In genomic region chr17:45409659-45410076, GRCh38 we compare ENCODE assay signal across 8 cellular contexts. TPM values are rescaled to one million over a fixed set of nuclear protein-coding genes. Genes with fewer than 3 reads are reported as not detected.
DNase-seq lines count a peak whose midpoint lies in the region; ATAC-seq and TF ChIP-seq lines count a peak whose summit lies in the region.

No MANE protein-coding gene starts in this region.

- WGBS in right cardiac atrium, result 85% methylated on average over 5 of the region's 5 CpGs

- peaks cover 26% of the 10 kb centered on the region for H3K36me3 Mint-ChIP-seq in activated T-helper 2 cell treated with anti-CD3 and anti-CD28 coated beads, Interferon-gamma antibody, Interleukin-2, Interleukin-4, amounts not matched to agents 10 μg/mL and 5 μg/mL and 100 μg/mL, durations not matched to agents 14 hours and 24 hours and 36 hours (ENCODE audit: low read depth)
- H3K36me3 Mint-ChIP-seq in Calu3 (ENCODE audit: insufficient read depth, unreplicated experiment), result peaks cover 28% of the 10 kb centered on the region

- no peak overlapping the region for H3K27ac ChIP-seq in right cardiac atrium (ENCODE audit: low read length)

- BruUV-seq in Calu3 (replicated peaks; lab: Mats Ljungman, UMichigan), result no TSS peak

- no peaks in the 10 kb centered on the region for H3K27me3 Mint-ChIP-seq in activated T-helper 2 cell treated with anti-CD3 and anti-CD28 coated beads, Interferon-gamma antibody, Interleukin-2, Interleukin-4, amounts not matched to agents 10 μg/mL and 5 μg/mL and 100 μg/mL, durations not matched to agents 14 hours and 24 hours and 36 hours (ENCODE audit: low read depth)
- H3K27me3 Mint-ChIP-seq in Calu3 (ENCODE audit: unreplicated experiment), result no peaks in the 10 kb centered on the region

- H3K9ac ChIP-seq in mucosa of stomach (ENCODE audit: low read length), result peak overlapping the region; percentile 56

- no peak for ATAC-seq in right cardiac atrium
- ATAC-seq in left cardiac atrium, result no peak

- no peaks in the 10 kb centered on the region for H3K9me3 ChIP-seq in right cardiac atrium (ENCODE audit: control insufficient read depth, low read length)
- no peaks in the 10 kb centered on the region for H3K9me3 ChIP-seq in mucosa of stomach (ENCODE audit: control insufficient read depth, low read length)
- no peaks in the 10 kb centered on the region for H3K9me3 ChIP-seq in HAP-1

- peaks cover 24% of the 10 kb centered on the region for H3K4me1 ChIP-seq in right cardiac atrium (ENCODE audit: control insufficient read depth, insufficient read depth, low read length)
- H3K4me1 ChIP-seq in mucosa of stomach (ENCODE audit: control insufficient read depth, insufficient read depth, low read length), result peaks cover 88% of the 10 kb centered on the region
- H3K4me1 ChIP-seq in HAP-1, result no peaks in the 10 kb centered on the region

- no peak for TF ChIP-seq CTCF in Calu3 (IDR thresholded peaks at IDR 0.05; ENCODE audit: unreplicated experiment)

- no peaks in the 10 kb centered on the region for H3K9me3 Mint-ChIP-seq in activated T-helper 2 cell treated with anti-CD3 and anti-CD28 coated beads, Interferon-gamma antibody, Interleukin-2, Interleukin-4, amounts not matched to agents 10 μg/mL and 5 μg/mL and 100 μg/mL, durations not matched to agents 14 hours and 24 hours and 36 hours
- no peaks in the 10 kb centered on the region for H3K9me3 Mint-ChIP-seq in Calu3 (ENCODE audit: low read depth, unreplicated experiment)

- CTCF ChIA-PET in Calu3 (lab: Charles Lee), result interaction anchor here (1.3 to 1.5 kb wide), 2 partner anchors 8 to 16 kb away, joined by 3 to 4 read pairs; no protein-coding TSS in a partner anchor

- H3K27ac Mint-ChIP-seq in activated T-helper 2 cell treated with anti-CD3 and anti-CD28 coated beads, Interferon-gamma antibody, Interleukin-2, Interleukin-4, amounts not matched to agents 10 μg/mL and 5 μg/mL and 100 μg/mL, durations not matched to agents 14 hours and 24 hours and 36 hours, result peak overlapping the region; percentile 96
- no peak overlapping the region for H3K27ac Mint-ChIP-seq in Calu3 (ENCODE audit: unreplicated experiment)

- H3K36me3 ChIP-seq in mucosa of stomach (ENCODE audit: control insufficient read depth, insufficient read depth, low read length) (peaks cover 8% of the 10 kb centered on the region), HAP-1 (replicated peaks) (no peaks in the 10 kb centered on the region)

- intact Hi-C loops in right cardiac atrium (cut with DNase I), result no loop called here
- intact Hi-C loops in left cardiac atrium (cut with DNase I), result no loop called here
- intact Hi-C loops in activated T-helper 2 cell treated with anti-CD3 and anti-CD28 coated beads, Interferon-gamma antibody, Interleukin-2, Interleukin-4, amounts not matched to agents 10 μg/mL and 5 μg/mL and 100 μg/mL, durations not matched to agents 14 hours and 24 hours and 36 hours (cut with micrococcal nuclease), result no loop called here
- intact Hi-C loops in Calu3 (cut with micrococcal nuclease; ENCODE audit: unreplicated experiment), result no loop called here

- peak overlapping the region; percentile 98 for H3K4me3 Mint-ChIP-seq in activated T-helper 2 cell treated with anti-CD3 and anti-CD28 coated beads, Interferon-gamma antibody, Interleukin-2, Interleukin-4, amounts not matched to agents 10 μg/mL and 5 μg/mL and 100 μg/mL, durations not matched to agents 14 hours and 24 hours and 36 hours (ENCODE audit: low read depth)
- no peak overlapping the region for H3K4me3 Mint-ChIP-seq in Calu3 (ENCODE audit: low read depth, unreplicated experiment)

- peak overlapping the region; percentile 3 for H3K4me3 ChIP-seq in right cardiac atrium (ENCODE audit: low read length)
- H3K4me3 ChIP-seq in mucosa of stomach (ENCODE audit: low read length), result peak overlapping the region; percentile 1
- no peak overlapping the region for H3K4me3 ChIP-seq in HAP-1

- in situ Hi-C loops in HAP-1 (cut with MboI; ENCODE audit: low sequenced_read_pairs), result no loop called here

- H3K27me3 ChIP-seq in right cardiac atrium (ENCODE audit: control insufficient read depth, insufficient read depth), result no peaks in the 10 kb centered on the region
- no peaks in the 10 kb centered on the region for H3K27me3 ChIP-seq in mucosa of stomach (ENCODE audit: control insufficient read depth, insufficient read depth, low read length)
- H3K27me3 ChIP-seq in HAP-1 (ENCODE audit: low read depth), result no peaks in the 10 kb centered on the region

- peaks cover 43% of the 10 kb centered on the region for H3K4me1 Mint-ChIP-seq in activated T-helper 2 cell treated with anti-CD3 and anti-CD28 coated beads, Interferon-gamma antibody, Interleukin-2, Interleukin-4, amounts not matched to agents 10 μg/mL and 5 μg/mL and 100 μg/mL, durations not matched to agents 14 hours and 24 hours and 36 hours (ENCODE audit: low read depth)
- peaks cover 71% of the 10 kb centered on the region for H3K4me1 Mint-ChIP-seq in Calu3 (ENCODE audit: low read depth, unreplicated experiment)

- DNase-seq in right cardiac atrium (peak in 1 of 3 donors; percentile 53), left cardiac atrium (no peak), HAP-1 (ENCODE audit: low spot score in 2 of 2) (no peak), LoVo (ENCODE audit: low spot score) (no peak), Calu3 (no peak), dedifferentiated amniotic fluid mesenchymal stem cell (ENCODE audit: extremely low spot score) (no peak)
- no peak for DNase-seq in activated T-helper 2 cell treated with anti-CD3 and anti-CD28 coated beads, Interferon-gamma antibody, Interleukin-2, Interleukin-4, amounts not matched to agents 10 μg/mL and 5 μg/mL and 100 μg/mL, durations not matched to agents 14 hours and 24 hours and 36 hours (ENCODE audit: low spot score)

RNA-seq across cellular contexts. Expression of gene ARHGAP27, which starts 23.0 kb away (rescaled TPM):
- total RNA-seq in right cardiac atrium (10 to 100 TPM; 25.1 to 32.0 (median 28.1) TPM), left cardiac atrium (10 to 100 TPM; 27.3 to 32.6 TPM), Calu3 (2022) (104 and 125 TPM in 2 replicates)
- 26.8 TPM for polyA plus RNA-seq in right cardiac atrium
- 50.7 and 58.0 TPM in 2 replicates for total RNA-seq in activated T-helper 2 cell treated with anti-CD3 and anti-CD28 coated beads, Interferon-gamma antibody, Interleukin-2, Interleukin-4, amounts not matched to agents 10 μg/mL and 5 μg/mL and 100 μg/mL, durations not matched to agents 14 hours and 24 hours and 36 hours
